ENCODE assay signal across 14 cellular contexts in the genomic region with DNA sequence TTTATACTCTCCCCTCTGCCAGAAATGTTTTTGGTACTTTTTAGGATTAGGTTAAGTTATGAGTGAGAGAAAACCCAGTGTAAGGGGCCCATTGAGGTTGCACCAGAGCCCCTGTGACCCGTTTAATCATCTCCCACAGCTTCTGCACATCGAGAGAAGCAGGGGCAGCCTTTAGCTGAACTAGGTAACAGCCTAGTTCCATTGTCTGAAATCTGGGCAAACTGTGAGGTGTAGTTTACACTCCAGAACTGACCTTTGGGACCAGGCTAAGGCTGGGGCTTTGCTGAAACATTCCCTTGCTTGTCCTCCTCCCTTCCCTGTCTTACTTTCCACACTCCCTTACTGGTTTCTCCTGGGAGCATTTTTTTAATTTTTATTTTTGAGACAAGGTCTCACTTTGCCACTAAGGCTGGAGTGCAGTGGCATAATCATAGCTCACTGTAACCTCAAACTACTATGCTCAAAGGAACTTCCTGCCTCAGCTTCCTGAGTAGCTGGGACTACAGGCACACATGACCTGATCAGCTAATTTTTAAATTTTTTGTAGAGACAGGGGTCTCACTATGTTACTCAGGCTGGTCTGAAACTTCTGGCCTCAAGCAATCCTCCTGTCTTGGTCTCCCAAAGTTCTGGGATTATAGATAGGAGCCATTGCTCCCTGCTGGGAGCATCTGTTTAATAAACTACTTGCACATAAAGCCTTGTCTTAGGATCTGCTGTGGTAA. TPM values are rescaled to one million over a fixed set of nuclear protein-coding genes. Genes with fewer than 3 reads are reported as not detected.
DNase-seq lines count a peak whose midpoint lies in the region; ATAC-seq and TF ChIP-seq lines count a peak whose summit lies in the region.
"Had no signal": no experiment of that assay in that cellular context is flagged by ENCODE, and none has a peak within 500 bp of the region (broad histone marks: within the 10 kb centered on the region; RNA-seq: fewer than 3 reads in every experiment).

No MANE protein-coding gene starts in this region.

- peak; percentile 29 for DNase-seq in activated naive CD4-positive, alpha-beta T cell treated with anti-CD3 and anti-CD28 coated beads, Interleukin-2, amount 10 ng/mL, durations not matched to agents 7 days and 5 days
- no peak for DNase-seq in activated naive CD4-positive, alpha-beta T cell treated with Interleukin-2 at 50 U/mL for 16 hours
- peak; percentile 21 for DNase-seq in activated CD4-positive, alpha-beta memory T cell treated with anti-CD3 and anti-CD28 coated beads, Interleukin-2, amount 10 ng/mL, durations not matched to agents 7 days and 5 days
- peak; percentile 69 for DNase-seq in left lobe of liver (ENCODE audit: low spot score)
- DNase-seq in upper lobe of right lung = no peak
- no peak for DNase-seq in NCI-H128 (lab: John Stamatoyannopoulos, UW; ENCODE audit: unreplicated experiment)
- DNase-seq in H4 (ENCODE audit: low spot score) = no peak
- no peak for DNase-seq in SIG-M5 (lab: John Stamatoyannopoulos, UW)
- DNase-seq: activated CD4-positive, alpha-beta T cell treated with anti-CD3 and anti-CD28 coated beads for 1 hour; DMS153; mammary epithelial cell; stimulated activated CD4-positive, alpha-beta T cell treated with anti-CD3 and anti-CD28 coated beads, Interleukin-2, amount 100 ng/mL, for 24 hours; thyroid gland had no signal

- H3K27ac ChIP-seq in upper lobe of right lung = peak overlapping the region; percentile 45
- H3K27ac ChIP-seq: cardiac muscle cell, thyroid gland had no signal

- no peak for TF ChIP-seq CTCF in upper lobe of right lung (IDR thresholded peaks at IDR 0.05)

- H3K27me3 Mint-ChIP-seq in activated naive CD4-positive, alpha-beta T cell treated with anti-CD3 and anti-CD28 coated beads, Interleukin-2, amount 10 ng/mL, durations not matched to agents 7 days and 5 days = peaks cover 21% of the 10 kb centered on the region
- no peaks in the 10 kb centered on the region for H3K27me3 Mint-ChIP-seq in activated CD4-positive, alpha-beta memory T cell treated with anti-CD3 and anti-CD28 coated beads, Interleukin-2, amount 10 ng/mL, durations not matched to agents 7 days and 5 days

- peaks cover 9% of the 10 kb centered on the region for H3K9me3 Mint-ChIP-seq in activated naive CD4-positive, alpha-beta T cell treated with anti-CD3 and anti-CD28 coated beads, Interleukin-2, amount 10 ng/mL, durations not matched to agents 7 days and 5 days
- peaks cover 6% of the 10 kb centered on the region for H3K9me3 Mint-ChIP-seq in activated CD4-positive, alpha-beta memory T cell treated with anti-CD3 and anti-CD28 coated beads, Interleukin-2, amount 10 ng/mL, durations not matched to agents 7 days and 5 days

- POLR2A ChIA-PET in activated CD4-positive, alpha-beta memory T cell treated with anti-CD3 and anti-CD28 coated beads, Interleukin-2, amount 10 ng/mL, durations not matched to agents 7 days and 5 days (lab: Charles Lee) = interaction anchor here (0.7 kb wide), 1 partner anchor 21 kb away, joined by 3 read pairs; no protein-coding TSS in a partner anchor

- H3K9me3 ChIP-seq in upper lobe of right lung = no peaks in the 10 kb centered on the region
- H3K9me3 ChIP-seq: thyroid gland had no signal

- no peak overlapping the region for H3K4me3 Mint-ChIP-seq in activated naive CD4-positive, alpha-beta T cell treated with anti-CD3 and anti-CD28 coated beads, Interleukin-2, amount 10 ng/mL, durations not matched to agents 7 days and 5 days
- no peak overlapping the region for H3K4me3 Mint-ChIP-seq in activated CD4-positive, alpha-beta memory T cell treated with anti-CD3 and anti-CD28 coated beads, Interleukin-2, amount 10 ng/mL, durations not matched to agents 7 days and 5 days

- CTCF ChIA-PET in activated naive CD4-positive, alpha-beta T cell treated with anti-CD3 and anti-CD28 coated beads, Interleukin-2, amount 10 ng/mL, durations not matched to agents 7 days and 5 days (lab: Charles Lee) = interaction anchor here (0.8 to 4.2 kb wide), 5 partner anchors 12 to 28 kb away, joined by 3 to 39 read pairs (median 3); no protein-coding TSS in a partner anchor
- CTCF ChIA-PET in activated CD4-positive, alpha-beta memory T cell treated with anti-CD3 and anti-CD28 coated beads, Interleukin-2, amount 10 ng/mL, durations not matched to agents 7 days and 5 days (lab: Charles Lee) = interaction anchor here (0.6 to 5.3 kb wide), 7 partner anchors 21 to 343 kb away, joined by 3 to 56 read pairs (median 5); a partner anchor contains a TSS

- peak; percentile 66 for ATAC-seq in left lobe of liver
- ATAC-seq in upper lobe of right lung = no peak

- intact Hi-C loops in upper lobe of right lung (cut with DNase I) = no loop called here

- H3K4me3 ChIP-seq in upper lobe of right lung = no peak overlapping the region
- H3K4me3 ChIP-seq: cardiac muscle cell, thyroid gland had no signal

- H3K4me1 Mint-ChIP-seq in activated naive CD4-positive, alpha-beta T cell treated with anti-CD3 and anti-CD28 coated beads, Interleukin-2, amount 10 ng/mL, durations not matched to agents 7 days and 5 days = peaks cover 22% of the 10 kb centered on the region
- peaks cover 43% of the 10 kb centered on the region for H3K4me1 Mint-ChIP-seq in activated CD4-positive, alpha-beta memory T cell treated with anti-CD3 and anti-CD28 coated beads, Interleukin-2, amount 10 ng/mL, durations not matched to agents 7 days and 5 days

- H3K36me3 ChIP-seq in upper lobe of right lung = no peaks in the 10 kb centered on the region
- H3K36me3 ChIP-seq: cardiac muscle cell, thyroid gland had no signal

- H3K36me3 Mint-ChIP-seq in activated naive CD4-positive, alpha-beta T cell treated with anti-CD3 and anti-CD28 coated beads, Interleukin-2, amount 10 ng/mL, durations not matched to agents 7 days and 5 days = peaks cover 9% of the 10 kb centered on the region
- peaks cover 5% of the 10 kb centered on the region for H3K36me3 Mint-ChIP-seq in activated CD4-positive, alpha-beta memory T cell treated with anti-CD3 and anti-CD28 coated beads, Interleukin-2, amount 10 ng/mL, durations not matched to agents 7 days and 5 days (ENCODE audit: low read depth)

- H3K4me1 ChIP-seq in upper lobe of right lung = no peaks in the 10 kb centered on the region

- peak overlapping the region; percentile 92 for H3K27ac Mint-ChIP-seq in activated naive CD4-positive, alpha-beta T cell treated with anti-CD3 and anti-CD28 coated beads, Interleukin-2, amount 10 ng/mL, durations not matched to agents 7 days and 5 days
- peak overlapping the region; percentile 76 for H3K27ac Mint-ChIP-seq in activated CD4-positive, alpha-beta memory T cell treated with anti-CD3 and anti-CD28 coated beads, Interleukin-2, amount 10 ng/mL, durations not matched to agents 7 days and 5 days

- no peaks in the 10 kb centered on the region for H3K27me3 ChIP-seq in upper lobe of right lung
- H3K27me3 ChIP-seq: thyroid gland had no signal

RNA-seq across cellular contexts. Expression of a gene that starts 25.9 kb away (rescaled TPM):
- 1 to 10 TPM; 1.1 to 1.5 TPM for total RNA-seq in activated CD4-positive, alpha-beta memory T cell treated with anti-CD3 and anti-CD28 coated beads, Interleukin-2, amount 10 ng/mL, durations not matched to agents 7 days and 5 days
- 6.2 TPM for total RNA-seq in left lobe of liver
- total RNA-seq in upper lobe of right lung = 0.61 TPM
- total RNA-seq in H4 (2014; rRNA removed; shearing (Covaris generic)) = 15.9 and 17.2 TPM in 2 replicates
- total RNA-seq: cardiac muscle cell, thyroid gland had no signal

RNA-seq across cellular contexts. Expression of a gene that starts 31.7 kb away (rescaled TPM):
- not detected for total RNA-seq in activated CD4-positive, alpha-beta memory T cell treated with anti-CD3 and anti-CD28 coated beads, Interleukin-2, amount 10 ng/mL, durations not matched to agents 7 days and 5 days
- total RNA-seq in left lobe of liver = 0.10 TPM
- 6.2 TPM for total RNA-seq in upper lobe of right lung
- total RNA-seq in H4 (2014; rRNA removed; shearing (Covaris generic)) = not detected in 2 replicates

RNA-seq across cellular contexts. Expression of a gene that starts 42.7 kb away (rescaled TPM):
- total RNA-seq in activated CD4-positive, alpha-beta memory T cell treated with anti-CD3 and anti-CD28 coated beads, Interleukin-2, amount 10 ng/mL, durations not matched to agents 7 days and 5 days = 100 to 1,000 TPM; 263 to 275 TPM
- 19.3 TPM for total RNA-seq in left lobe of liver
- total RNA-seq in upper lobe of right lung = 128 TPM
- total RNA-seq in H4 (2014; rRNA removed; shearing (Covaris generic)) = 0.06 and 0.43 TPM in 2 replicates

RNA-seq across cellular contexts. Expression of a gene that starts 54.2 kb away (rescaled TPM):
- 10 to 100 TPM; 11.6 to 11.8 TPM for total RNA-seq in activated CD4-positive, alpha-beta memory T cell treated with anti-CD3 and anti-CD28 coated beads, Interleukin-2, amount 10 ng/mL, durations not matched to agents 7 days and 5 days
- 11.1 TPM for total RNA-seq in left lobe of liver
- 15.5 TPM for total RNA-seq in upper lobe of right lung
- 4.0 and 11.8 TPM in 2 replicates for total RNA-seq in H4 (2014; rRNA removed; shearing (Covaris generic))

RNA-seq across cellular contexts. Expression of a gene that starts 58.7 kb away (rescaled TPM):
- 1 to 10 TPM; 1.5 to 1.8 TPM for total RNA-seq in activated CD4-positive, alpha-beta memory T cell treated with anti-CD3 and anti-CD28 coated beads, Interleukin-2, amount 10 ng/mL, durations not matched to agents 7 days and 5 days
- total RNA-seq in left lobe of liver = 0.81 TPM
- 2.3 TPM for total RNA-seq in upper lobe of right lung
- total RNA-seq in H4 (2014; rRNA removed; shearing (Covaris generic)) = 0.02 and 0.10 TPM in 2 replicates

Comparison
In these comparisons a context has a peak if more than half of its experiments do, and no peak if none do; other contexts are left out.
1. DNase-seq: peak in activated naive CD4-positive, alpha-beta T cell treated with anti-CD3 and anti-CD28 coated beads, Interleukin-2, amount 10 ng/mL, durations not matched to agents 7 days and 5 days (single experiment), activated CD4-positive, alpha-beta memory T cell treated with anti-CD3 and anti-CD28 coated beads, Interleukin-2, amount 10 ng/mL, durations not matched to agents 7 days and 5 days (single experiment) and left lobe of liver (single experiment); none in activated naive CD4-positive, alpha-beta T cell treated with Interleukin-2 at 50 U/mL for 16 hours (single experiment), upper lobe of right lung (single experiment), NCI-H128 (single experiment), H4 (single experiment) and SIG-M5 (single experiment).
2. RNA of a gene that starts 42.7 kb away (total RNA-seq): 263 to 275 TPM in activated CD4-positive, alpha-beta memory T cell treated with anti-CD3 and anti-CD28 coated beads, Interleukin-2, amount 10 ng/mL, durations not matched to agents 7 days and 5 days, 128 TPM in upper lobe of right lung (single experiment) and 19.3 TPM in left lobe of liver (single experiment); 0.06 to 0.43 TPM in H4; every median in the first group is over 10 times any median in the second.